ENCODE assay signal across 28 cellular contexts in the genomic region with DNA sequence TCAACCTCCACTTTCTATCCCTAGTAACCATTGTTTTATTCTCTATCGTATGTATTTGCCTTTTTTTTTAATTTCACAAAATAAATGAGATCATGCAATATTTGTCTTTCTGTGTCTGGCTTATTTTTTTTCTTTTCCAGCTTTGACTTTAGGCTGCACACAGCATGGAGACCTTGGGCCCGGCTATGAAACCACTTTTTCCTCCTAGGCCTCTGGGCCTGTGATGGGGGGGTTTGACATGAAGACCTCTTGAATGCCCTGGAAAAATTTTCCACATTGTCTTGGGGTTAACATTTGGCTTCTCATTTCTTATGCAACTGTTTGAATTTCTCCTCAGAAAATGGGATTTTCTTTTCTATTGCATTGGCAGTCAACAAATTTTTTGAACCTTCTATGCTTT.
"Had no signal": no experiment of that assay in that cellular context is flagged by ENCODE, and none has a peak within 500 bp of the region (broad histone marks: within the 10 kb centered on the region; RNA-seq: fewer than 3 reads in every experiment).

No MANE protein-coding gene starts in this region.

- H3K27me3 ChIP-seq: stomach, suprapubic skin, testis, thyroid gland, tibial artery, tibial nerve, transverse colon, upper lobe of left lung, upper lobe of right lung, uterus, vagina had no signal

- H3K36me3 Mint-ChIP-seq: stimulated activated effector memory CD8-positive, alpha-beta T cell treated with anti-CD3 and anti-CD28 coated beads, Interleukin-12 subunit alpha, Interleukin-12 subunit beta, amount 100 ng/mL, for 72 hours had no signal

- H3K4me3 ChIP-seq: stomach, suprapubic skin, testis, thoracic aorta, thyroid gland, tibial artery, tibial nerve, transverse colon, upper lobe of left lung, upper lobe of right lung, uterus, vagina had no signal

- H3K4me1 ChIP-seq: stomach, testis, thyroid gland, tibial artery, tibial nerve, transverse colon, upper lobe of left lung, upper lobe of right lung, uterus, vagina had no signal

- H3K36me3 ChIP-seq: stomach, suprapubic skin, thoracic aorta, thyroid gland, tibial artery, tibial nerve, transverse colon, upper lobe of left lung, upper lobe of right lung, uterus, vagina had no signal

- H3K27ac Mint-ChIP-seq: stimulated activated effector memory CD8-positive, alpha-beta T cell treated with anti-CD3 and anti-CD28 coated beads, Interleukin-12 subunit alpha, Interleukin-12 subunit beta, amount 100 ng/mL, for 72 hours; stimulated activated memory B cell treated with anti-CD40 and anti-IgM and Interleukin-4, amounts not matched to agents 10 μg/mL and 1 μg/mL and 100 μg/mL, for 72 hours; stimulated activated naive B cell treated with anti-CD40 and anti-IgM and Interleukin-4, amounts not matched to agents 10 μg/mL and 1 μg/mL and 100 μg/mL, for 72 hours; stimulated activated naive CD8-positive, alpha-beta T cell treated with anti-CD3 and anti-CD28 coated beads, Interleukin-15, Interleukin-2, amounts not matched to agents 100 ng/mL and 50 ng/mL, for 24 hours; type B pancreatic cell had no signal

- H3K9me3 ChIP-seq: suprapubic skin, testis, thoracic aorta, thyroid gland, tibial artery, upper lobe of left lung, upper lobe of right lung, uterus had no signal

- H3K9me3 Mint-ChIP-seq: stimulated activated effector memory CD8-positive, alpha-beta T cell treated with anti-CD3 and anti-CD28 coated beads, Interleukin-12 subunit alpha, Interleukin-12 subunit beta, amount 100 ng/mL, for 72 hours had no signal

- ATAC-seq: stimulated activated effector memory CD8-positive, alpha-beta T cell treated with anti-CD3 and anti-CD28 coated beads, Interleukin-12 subunit alpha, Interleukin-12 subunit beta, amount 100 ng/mL, for 72 hours; stimulated activated memory B cell treated with anti-CD40 and anti-IgM and Interleukin-4, amounts not matched to agents 10 μg/mL and 1 μg/mL and 100 μg/mL, for 72 hours; stimulated activated naive B cell treated with anti-CD40 and anti-IgM and Interleukin-4, amounts not matched to agents 10 μg/mL and 1 μg/mL and 100 μg/mL, for 72 hours; stimulated activated naive CD8-positive, alpha-beta T cell treated with anti-CD3 and anti-CD28 coated beads, Interleukin-15, amount 100 ng/mL, for 72 hours; stimulated activated naive CD8-positive, alpha-beta T cell treated with anti-CD3 and anti-CD28 coated beads, Interleukin-15, Interleukin-2, amounts not matched to agents 100 U/mL and 50 U/mL, for 24 hours; upper lobe of right lung had no signal

- H3K4me3 Mint-ChIP-seq: stimulated activated effector memory CD8-positive, alpha-beta T cell treated with anti-CD3 and anti-CD28 coated beads, Interleukin-12 subunit alpha, Interleukin-12 subunit beta, amount 100 ng/mL, for 72 hours; stimulated activated memory B cell treated with anti-CD40 and anti-IgM and Interleukin-4, amounts not matched to agents 10 μg/mL and 1 μg/mL and 100 μg/mL, for 72 hours; stimulated activated naive B cell treated with anti-CD40 and anti-IgM and Interleukin-4, amounts not matched to agents 10 μg/mL and 1 μg/mL and 100 μg/mL, for 72 hours; stimulated activated naive CD8-positive, alpha-beta T cell treated with anti-CD3 and anti-CD28 coated beads, Interleukin-15, amount 100 ng/mL, for 72 hours; stimulated activated naive CD8-positive, alpha-beta T cell treated with anti-CD3 and anti-CD28 coated beads, Interleukin-15, Interleukin-2, amounts not matched to agents 100 ng/mL and 50 ng/mL, for 24 hours; type B pancreatic cell had no signal

- DNase-seq: stimulated activated CD4-positive, alpha-beta T cell treated with anti-CD3 and anti-CD28 coated beads, Interleukin-2, amount 100 ng/mL, for 48 hours; stimulated activated CD4-positive, alpha-beta T cell treated with anti-CD3 and anti-CD28 coated beads, Interleukin-4, amount 100 ng/mL, for 1 hour; stimulated activated CD4-positive, alpha-beta T cell treated with anti-CD3 and anti-CD28 coated beads, Interleukin-4, amount 100 ng/mL, for 24 hours; stimulated activated CD4-positive, alpha-beta T cell treated with anti-CD3 and anti-CD28 coated beads, Interleukin-4, amount 100 ng/mL, for 4 hours; stimulated activated CD8-positive, alpha-beta memory T cell treated with anti-CD3 and anti-CD28 coated beads, Interleukin-4, amount 100 ng/mL, for 48 hours; stimulated activated naive B cell treated with anti-CD40 and anti-IgM and Interleukin-4, amounts not matched to agents 10 μg/mL and 1 μg/mL and 100 μg/mL, for 72 hours; stimulated activated naive CD4-positive, alpha-beta T cell; stimulated activated naive CD4-positive, alpha-beta T cell treated with Interleukin-2 at 50 U/mL for 16 hours; stimulated activated naive CD8-positive, alpha-beta T cell treated with anti-CD3 and anti-CD28 coated beads, Interleukin-15, amount 100 ng/mL, for 72 hours; stimulated activated naive CD8-positive, alpha-beta T cell treated with anti-CD3 and anti-CD28 coated beads, Interleukin-15, Interleukin-2, amounts not matched to agents 100 U/mL and 50 U/mL, for 24 hours; stomach; substantia nigra; testis; thyroid gland; tibial artery; transverse colon; trophoblast cell; upper lobe of left lung; upper lobe of right lung; uterus had no signal

- H3K27me3 Mint-ChIP-seq: stimulated activated memory B cell treated with anti-CD40 and anti-IgM and Interleukin-4, amounts not matched to agents 10 μg/mL and 1 μg/mL and 100 μg/mL, for 72 hours; stimulated activated naive CD8-positive, alpha-beta T cell treated with anti-CD3 and anti-CD28 coated beads, Interleukin-15, amount 100 ng/mL, for 72 hours; stimulated activated naive CD8-positive, alpha-beta T cell treated with anti-CD3 and anti-CD28 coated beads, Interleukin-15, Interleukin-2, amounts not matched to agents 100 ng/mL and 50 ng/mL, for 24 hours; type B pancreatic cell had no signal

- H3K27ac ChIP-seq: stomach, suprapubic skin, testis, thoracic aorta, thyroid gland, tibial artery, tibial nerve, transverse colon, upper lobe of left lung, upper lobe of right lung, uterus, vagina had no signal
